In the genomic region with DNA sequence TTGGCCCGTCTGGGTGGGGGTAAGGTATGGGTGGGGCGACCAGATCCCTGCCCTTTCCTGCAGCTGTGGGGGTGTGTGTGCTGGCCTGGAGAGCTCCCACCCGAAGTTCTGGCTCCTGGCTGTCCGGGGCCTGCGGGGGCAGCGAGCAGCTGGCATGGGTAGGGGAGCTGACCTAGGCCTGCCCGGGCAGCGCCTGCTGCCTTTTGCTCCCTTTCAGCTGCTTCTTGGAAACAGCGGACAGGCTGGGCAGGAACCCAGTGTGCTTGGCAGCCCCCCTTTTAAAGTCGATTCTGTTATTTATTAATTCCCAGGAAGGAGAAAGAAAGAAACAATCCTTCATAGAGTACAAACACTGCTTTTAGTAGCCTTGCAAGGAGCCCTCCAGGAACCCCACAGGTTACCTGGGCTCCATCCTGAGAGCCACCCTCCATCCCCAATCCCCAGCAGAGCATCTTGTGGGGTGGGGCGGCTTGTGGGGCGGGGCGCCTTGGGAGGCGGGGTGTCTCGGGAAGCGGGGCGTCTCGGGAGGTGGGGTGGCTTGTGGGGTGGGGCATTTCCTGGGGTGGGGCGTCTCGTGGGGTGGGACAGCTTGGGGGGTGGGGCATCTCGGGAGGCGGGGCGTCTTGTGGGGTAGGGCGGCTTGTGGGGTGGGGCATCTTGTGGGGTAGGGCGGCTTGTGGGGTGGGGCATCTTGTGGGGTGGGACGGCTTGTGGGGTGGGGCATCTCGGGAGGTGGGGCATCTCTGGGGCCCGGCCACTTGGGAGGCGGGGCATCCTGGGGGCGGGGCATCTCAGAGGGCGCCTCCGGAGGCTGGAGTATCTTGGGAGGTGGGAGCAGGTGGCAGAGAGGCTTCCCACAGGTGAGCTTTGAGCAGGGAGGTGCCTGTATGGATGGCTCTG, we compare ENCODE assay signal across 1 cellular context.
TF ChIP-seq lines count a peak whose summit lies in the region.

No MANE protein-coding gene starts in this region.

TF ChIP-seq in WTC11, 78 proteins besides CTCF, POLR2A, EP300 and RAD21 (continued from another document):
- TF ChIP-seq, protein P1, sequence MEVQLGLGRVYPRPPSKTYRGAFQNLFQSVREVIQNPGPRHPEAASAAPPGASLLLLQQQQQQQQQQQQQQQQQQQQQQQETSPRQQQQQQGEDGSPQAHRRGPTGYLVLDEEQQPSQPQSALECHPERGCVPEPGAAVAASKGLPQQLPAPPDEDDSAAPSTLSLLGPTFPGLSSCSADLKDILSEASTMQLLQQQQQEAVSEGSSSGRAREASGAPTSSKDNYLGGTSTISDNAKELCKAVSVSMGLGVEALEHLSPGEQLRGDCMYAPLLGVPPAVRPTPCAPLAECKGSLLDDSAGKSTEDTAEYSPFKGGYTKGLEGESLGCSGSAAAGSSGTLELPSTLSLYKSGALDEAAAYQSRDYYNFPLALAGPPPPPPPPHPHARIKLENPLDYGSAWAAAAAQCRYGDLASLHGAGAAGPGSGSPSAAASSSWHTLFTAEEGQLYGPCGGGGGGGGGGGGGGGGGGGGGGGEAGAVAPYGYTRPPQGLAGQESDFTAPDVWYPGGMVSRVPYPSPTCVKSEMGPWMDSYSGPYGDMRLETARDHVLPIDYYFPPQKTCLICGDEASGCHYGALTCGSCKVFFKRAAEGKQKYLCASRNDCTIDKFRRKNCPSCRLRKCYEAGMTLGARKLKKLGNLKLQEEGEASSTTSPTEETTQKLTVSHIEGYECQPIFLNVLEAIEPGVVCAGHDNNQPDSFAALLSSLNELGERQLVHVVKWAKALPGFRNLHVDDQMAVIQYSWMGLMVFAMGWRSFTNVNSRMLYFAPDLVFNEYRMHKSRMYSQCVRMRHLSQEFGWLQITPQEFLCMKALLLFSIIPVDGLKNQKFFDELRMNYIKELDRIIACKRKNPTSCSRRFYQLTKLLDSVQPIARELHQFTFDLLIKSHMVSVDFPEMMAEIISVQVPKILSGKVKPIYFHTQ (CRISPR knock-in tag; IDR thresholded peaks at IDR 0.05), result no peak
- TF ChIP-seq IRF2 (CRISPR knock-in tag; IDR thresholded peaks at IDR 0.05; ENCODE audit: borderline replicate concordance, low read depth), result no peak
- TF ChIP-seq ZNF396 (CRISPR knock-in tag; IDR thresholded peaks at IDR 0.05; ENCODE audit: borderline replicate concordance), result no peak
- TF ChIP-seq USF2 (CRISPR knock-in tag; IDR thresholded peaks at IDR 0.05), result no peak
- TF ChIP-seq, protein P2, sequence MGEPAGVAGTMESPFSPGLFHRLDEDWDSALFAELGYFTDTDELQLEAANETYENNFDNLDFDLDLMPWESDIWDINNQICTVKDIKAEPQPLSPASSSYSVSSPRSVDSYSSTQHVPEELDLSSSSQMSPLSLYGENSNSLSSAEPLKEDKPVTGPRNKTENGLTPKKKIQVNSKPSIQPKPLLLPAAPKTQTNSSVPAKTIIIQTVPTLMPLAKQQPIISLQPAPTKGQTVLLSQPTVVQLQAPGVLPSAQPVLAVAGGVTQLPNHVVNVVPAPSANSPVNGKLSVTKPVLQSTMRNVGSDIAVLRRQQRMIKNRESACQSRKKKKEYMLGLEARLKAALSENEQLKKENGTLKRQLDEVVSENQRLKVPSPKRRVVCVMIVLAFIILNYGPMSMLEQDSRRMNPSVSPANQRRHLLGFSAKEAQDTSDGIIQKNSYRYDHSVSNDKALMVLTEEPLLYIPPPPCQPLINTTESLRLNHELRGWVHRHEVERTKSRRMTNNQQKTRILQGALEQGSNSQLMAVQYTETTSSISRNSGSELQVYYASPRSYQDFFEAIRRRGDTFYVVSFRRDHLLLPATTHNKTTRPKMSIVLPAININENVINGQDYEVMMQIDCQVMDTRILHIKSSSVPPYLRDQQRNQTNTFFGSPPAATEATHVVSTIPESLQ (CRISPR knock-in tag; IDR thresholded peaks at IDR 0.05), result no peak
- no peak for TF ChIP-seq SMAD4 (CRISPR knock-in tag; IDR thresholded peaks at IDR 0.05)
- TF ChIP-seq MYBL2 (CRISPR knock-in tag; IDR thresholded peaks at IDR 0.05), result no peak
- TF ChIP-seq, protein P3, sequence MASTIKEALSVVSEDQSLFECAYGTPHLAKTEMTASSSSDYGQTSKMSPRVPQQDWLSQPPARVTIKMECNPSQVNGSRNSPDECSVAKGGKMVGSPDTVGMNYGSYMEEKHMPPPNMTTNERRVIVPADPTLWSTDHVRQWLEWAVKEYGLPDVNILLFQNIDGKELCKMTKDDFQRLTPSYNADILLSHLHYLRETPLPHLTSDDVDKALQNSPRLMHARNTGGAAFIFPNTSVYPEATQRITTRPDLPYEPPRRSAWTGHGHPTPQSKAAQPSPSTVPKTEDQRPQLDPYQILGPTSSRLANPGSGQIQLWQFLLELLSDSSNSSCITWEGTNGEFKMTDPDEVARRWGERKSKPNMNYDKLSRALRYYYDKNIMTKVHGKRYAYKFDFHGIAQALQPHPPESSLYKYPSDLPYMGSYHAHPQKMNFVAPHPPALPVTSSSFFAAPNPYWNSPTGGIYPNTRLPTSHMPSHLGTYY (CRISPR knock-in tag; IDR thresholded peaks at IDR 0.05), result no peak
- TF ChIP-seq IRF1 (CRISPR knock-in tag; IDR thresholded peaks at IDR 0.05), result no peak
- no peak for TF ChIP-seq GABPB1 (CRISPR knock-in tag; IDR thresholded peaks at IDR 0.05)
- no peak for TF ChIP-seq ESRRA (CRISPR knock-in tag; IDR thresholded peaks at IDR 0.05; ENCODE audit: borderline replicate concordance)
- no peak for TF ChIP-seq FOXP1 (CRISPR knock-in tag; IDR thresholded peaks at IDR 0.05; ENCODE audit: borderline replicate concordance)
- TF ChIP-seq ZNF219 (CRISPR knock-in tag; IDR thresholded peaks at IDR 0.05; ENCODE audit: borderline replicate concordance), result no peak
- TF ChIP-seq ZNF232 (CRISPR knock-in tag; IDR thresholded peaks at IDR 0.05), result no peak
